ENCODE assay signal across 31 cellular contexts in the genomic region with DNA sequence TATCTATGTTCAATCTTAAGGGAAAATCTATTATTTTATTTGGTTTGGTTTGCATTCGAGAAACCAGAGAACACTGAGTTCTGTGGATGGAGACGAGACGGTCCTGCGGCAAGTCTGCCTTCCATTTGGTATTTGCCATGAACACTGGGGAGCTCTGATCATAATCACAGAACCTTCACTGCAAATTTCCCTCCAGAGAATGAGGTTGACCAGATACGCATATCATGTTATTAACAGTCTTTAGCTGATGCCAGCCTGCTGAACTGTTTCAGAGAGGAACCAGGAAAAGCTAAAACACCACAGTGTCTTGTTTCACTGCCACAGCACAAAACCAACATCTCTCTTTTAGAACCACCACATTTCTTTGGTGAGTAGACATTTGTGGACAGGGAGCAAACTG.
"Had no signal": no experiment of that assay in that cellular context is flagged by ENCODE, and none has a peak within 500 bp of the region (broad histone marks: within the 10 kb centered on the region; RNA-seq: fewer than 3 reads in every experiment).

No MANE protein-coding gene starts in this region.

- H3K9me3 ChIP-seq: Peyer's patch, SJSA1 had no signal

- H3K27ac ChIP-seq: Peyer's patch, SJSA1, SK-N-MC had no signal

- H3K36me3 ChIP-seq: Peyer's patch, SJSA1 had no signal

- H3K4me1 ChIP-seq: Peyer's patch, SJSA1 had no signal

- ATAC-seq: K562, PC-3, T-cell had no signal

- H3K4me3 ChIP-seq: K562, Peyer's patch, SJSA1, SK-N-MC had no signal

- H3K27me3 ChIP-seq: Peyer's patch, SJSA1 had no signal

- DNase-seq: Kasumi-1; KG1; MM.1S; MV-4-11; NCI-H1092; NCI-H1105; NCI-H1417 treated with DMSO at 0.1 percent for 48 hours; NCI-H1436 treated with DMSO at 0.1 percent for 48 hours; NCI-H1694 treated with DMSO at 0.1 percent for 48 hours; NCI-H187 treated with DMSO at 0.1 percent for 48 hours; NCI-H2029; NCI-H2081; NCI-H2171 treated with DMSO at 0.1 percent for 48 hours; NCI-H2227 treated with DMSO at 0.1 percent for 48 hours; NCI-H345; NCI-H446; NCI-H510A treated with DMSO at 0.1 percent for 48 hours; NCI-H524 treated with DMSO at 0.1 percent for 48 hours; NCI-H526 treated with DMSO at 0.1 percent for 48 hours; NCI-H774; NK-92 treated with Interleukin-12 subunit alpha and Interleukin-12 subunit beta, amount 100 ng/mL, for 24 hours; OCI-M1; PC-3; Peyer's patch; Right ventricle myocardium superior; RPMI8226; SHP77 treated with DMSO at 0.1 percent for 48 hours; T-cell had no signal
